1 cellular context compared by ENCODE assay signal in the genomic region with DNA sequence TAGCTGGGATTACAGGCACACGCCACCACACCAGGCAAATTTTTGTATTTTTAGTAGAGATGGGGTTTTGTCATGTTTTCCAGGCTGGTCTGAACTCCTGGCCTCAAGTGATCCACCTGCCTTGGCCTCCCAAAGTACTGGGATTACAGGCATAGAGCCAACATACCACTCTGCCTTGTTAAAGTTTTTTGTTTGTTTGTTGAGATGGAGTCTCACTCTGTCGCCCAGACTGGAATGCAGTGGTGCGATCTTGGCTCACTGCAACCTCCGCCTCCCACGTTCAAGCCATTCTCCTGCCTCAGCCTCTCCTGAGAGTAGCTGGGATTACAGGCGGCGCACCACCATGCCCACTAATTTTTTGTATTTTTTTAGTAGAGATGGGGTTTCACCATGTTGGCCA.
A peak's percentile ranks its signal among the peaks of the same experiment; 100 is the strongest.
TF ChIP-seq lines count a peak whose summit lies in the region.
"Not testable (repeated sequence)": the region's sequence is repeated elsewhere in the genome, so short reads cannot be mapped to it uniquely, and the experiment has no call there.

No MANE protein-coding gene starts in this region.

TF ChIP-seq in HepG2, 621 proteins besides CTCF, POLR2A, EP300 and RAD21 (continued from another document):
- TF ChIP-seq, protein P1, sequence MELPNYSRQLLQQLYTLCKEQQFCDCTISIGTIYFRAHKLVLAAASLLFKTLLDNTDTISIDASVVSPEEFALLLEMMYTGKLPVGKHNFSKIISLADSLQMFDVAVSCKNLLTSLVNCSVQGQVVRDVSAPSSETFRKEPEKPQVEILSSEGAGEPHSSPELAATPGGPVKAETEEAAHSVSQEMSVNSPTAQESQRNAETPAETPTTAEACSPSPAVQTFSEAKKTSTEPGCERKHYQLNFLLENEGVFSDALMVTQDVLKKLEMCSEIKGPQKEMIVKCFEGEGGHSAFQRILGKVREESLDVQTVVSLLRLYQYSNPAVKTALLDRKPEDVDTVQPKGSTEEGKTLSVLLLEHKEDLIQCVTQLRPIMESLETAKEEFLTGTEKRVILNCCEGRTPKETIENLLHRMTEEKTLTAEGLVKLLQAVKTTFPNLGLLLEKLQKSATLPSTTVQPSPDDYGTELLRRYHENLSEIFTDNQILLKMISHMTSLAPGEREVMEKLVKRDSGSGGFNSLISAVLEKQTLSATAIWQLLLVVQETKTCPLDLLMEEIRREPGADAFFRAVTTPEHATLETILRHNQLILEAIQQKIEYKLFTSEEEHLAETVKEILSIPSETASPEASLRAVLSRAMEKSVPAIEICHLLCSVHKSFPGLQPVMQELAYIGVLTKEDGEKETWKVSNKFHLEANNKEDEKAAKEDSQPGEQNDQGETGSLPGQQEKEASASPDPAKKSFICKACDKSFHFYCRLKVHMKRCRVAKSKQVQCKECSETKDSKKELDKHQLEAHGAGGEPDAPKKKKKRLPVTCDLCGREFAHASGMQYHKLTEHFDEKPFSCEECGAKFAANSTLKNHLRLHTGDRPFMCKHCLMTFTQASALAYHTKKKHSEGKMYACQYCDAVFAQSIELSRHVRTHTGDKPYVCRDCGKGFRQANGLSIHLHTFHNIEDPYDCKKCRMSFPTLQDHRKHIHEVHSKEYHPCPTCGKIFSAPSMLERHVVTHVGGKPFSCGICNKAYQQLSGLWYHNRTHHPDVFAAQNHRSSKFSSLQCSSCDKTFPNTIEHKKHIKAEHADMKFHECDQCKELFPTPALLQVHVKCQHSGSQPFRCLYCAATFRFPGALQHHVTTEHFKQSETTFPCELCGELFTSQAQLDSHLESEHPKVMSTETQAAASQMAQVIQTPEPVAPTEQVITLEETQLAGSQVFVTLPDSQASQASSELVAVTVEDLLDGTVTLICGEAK (IDR thresholded peaks at IDR 0.05), result not testable (repeated sequence)
- TF ChIP-seq, protein P1 (CRISPR knock-in tag; IDR thresholded peaks at IDR 0.05), result peak; percentile 22; the same call in 1 of the 2 replicates
TF ChIP-seq in HepG2: peak in this region for 3; not testable (repeated sequence) for 618.
